1 cellular context compared by ENCODE assay signal in the genomic region with DNA sequence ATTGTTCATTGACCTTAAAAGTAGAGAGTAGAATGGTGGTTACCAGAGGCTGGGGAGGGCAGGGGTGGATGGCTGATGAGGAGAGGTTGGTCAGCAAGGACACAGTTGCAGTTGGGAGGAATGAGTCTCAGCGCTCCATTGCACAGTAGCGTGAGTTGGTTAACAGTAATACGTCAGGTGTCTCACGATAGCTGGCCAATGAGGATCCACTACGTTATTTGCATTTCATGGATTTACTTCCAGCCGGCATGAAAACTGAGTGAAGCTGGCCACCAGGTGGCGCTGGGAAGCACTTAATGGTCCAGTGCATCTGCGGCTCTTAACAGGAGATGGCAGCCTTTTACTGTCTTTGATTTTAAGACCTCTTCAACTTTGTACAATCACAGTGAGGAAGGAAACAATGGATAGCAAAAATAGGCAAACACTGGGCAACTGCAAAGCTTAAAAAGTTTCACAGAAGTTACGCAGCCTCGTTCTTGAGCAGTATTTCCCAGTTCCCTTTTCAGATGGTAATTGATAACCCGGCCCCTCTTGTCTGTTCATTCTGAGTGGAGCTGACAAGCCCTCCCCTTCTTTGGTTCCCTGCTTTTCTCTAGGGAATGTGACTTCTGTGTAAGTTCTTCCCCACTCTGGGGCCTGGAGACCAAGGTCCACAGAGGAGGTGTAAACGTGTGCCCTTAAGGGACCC.
TF ChIP-seq lines count a peak whose summit lies in the region.

No MANE protein-coding gene starts in this region.

TF ChIP-seq in H1, 55 proteins besides CTCF, POLR2A, EP300 and RAD21:
- TF ChIP-seq MAX (IDR thresholded peaks at IDR 0.05) (0 out of 2 replicates have a peak, but pooled peaks have one; percentile 42), NANOG (IDR thresholded peaks at IDR 0.05; ENCODE audit: insufficient read depth, low read depth, low read length, poor library complexity, severe bottlenecking) (peak; percentile 23), KDM4A (IDR thresholded peaks at IDR 0.05; ENCODE audit: low read depth, low read length, severe bottlenecking) (no peak), RNF2 (IDR thresholded peaks at IDR 0.05; ENCODE audit: borderline replicate concordance, low read depth, low read length, missing control alignments, poor library complexity, severe bottlenecking) (no peak), SP4 (IDR thresholded peaks at IDR 0.05; ENCODE audit: low read length) (no peak)
- TF ChIP-seq, protein P1, sequence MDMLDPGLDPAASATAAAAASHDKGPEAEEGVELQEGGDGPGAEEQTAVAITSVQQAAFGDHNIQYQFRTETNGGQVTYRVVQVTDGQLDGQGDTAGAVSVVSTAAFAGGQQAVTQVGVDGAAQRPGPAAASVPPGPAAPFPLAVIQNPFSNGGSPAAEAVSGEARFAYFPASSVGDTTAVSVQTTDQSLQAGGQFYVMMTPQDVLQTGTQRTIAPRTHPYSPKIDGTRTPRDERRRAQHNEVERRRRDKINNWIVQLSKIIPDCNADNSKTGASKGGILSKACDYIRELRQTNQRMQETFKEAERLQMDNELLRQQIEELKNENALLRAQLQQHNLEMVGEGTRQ (IDR thresholded peaks at IDR 0.05; ENCODE audit: low read length), result no peak
